Comparison of ENCODE assay signal across 1 cellular context in genomic region chr3:112403101-112403500, GRCh38.
TF ChIP-seq lines count a peak whose summit lies in the region.

No MANE protein-coding gene starts in this region.

TF ChIP-seq in GM23338, 12 proteins besides CTCF, POLR2A, EP300 and RAD21 (continued from another document):
- no peak for TF ChIP-seq ZNF462 (CRISPR knock-in tag; IDR thresholded peaks at IDR 0.05)
- TF ChIP-seq, protein P1, sequence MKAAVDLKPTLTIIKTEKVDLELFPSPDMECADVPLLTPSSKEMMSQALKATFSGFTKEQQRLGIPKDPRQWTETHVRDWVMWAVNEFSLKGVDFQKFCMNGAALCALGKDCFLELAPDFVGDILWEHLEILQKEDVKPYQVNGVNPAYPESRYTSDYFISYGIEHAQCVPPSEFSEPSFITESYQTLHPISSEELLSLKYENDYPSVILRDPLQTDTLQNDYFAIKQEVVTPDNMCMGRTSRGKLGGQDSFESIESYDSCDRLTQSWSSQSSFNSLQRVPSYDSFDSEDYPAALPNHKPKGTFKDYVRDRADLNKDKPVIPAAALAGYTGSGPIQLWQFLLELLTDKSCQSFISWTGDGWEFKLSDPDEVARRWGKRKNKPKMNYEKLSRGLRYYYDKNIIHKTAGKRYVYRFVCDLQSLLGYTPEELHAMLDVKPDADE (IDR thresholded peaks at IDR 0.05), result no peak
- TF ChIP-seq ZNF114 (CRISPR knock-in tag; IDR thresholded peaks at IDR 0.05), result no peak
- TF ChIP-seq JUNB (IDR thresholded peaks at IDR 0.05; ENCODE audit: unreplicated experiment), result no peak
- no peak for TF ChIP-seq EZH2phosphoT487 (IDR thresholded peaks at IDR 0.05; ENCODE audit: unreplicated experiment)
- TF ChIP-seq NANOG (IDR thresholded peaks at IDR 0.05; ENCODE audit: borderline replicate concordance), result no peak
TF ChIP-seq in GM23338: peak in this region for 0.
